Comparison of ENCODE assay signal across 20 cellular contexts in the genomic region with DNA sequence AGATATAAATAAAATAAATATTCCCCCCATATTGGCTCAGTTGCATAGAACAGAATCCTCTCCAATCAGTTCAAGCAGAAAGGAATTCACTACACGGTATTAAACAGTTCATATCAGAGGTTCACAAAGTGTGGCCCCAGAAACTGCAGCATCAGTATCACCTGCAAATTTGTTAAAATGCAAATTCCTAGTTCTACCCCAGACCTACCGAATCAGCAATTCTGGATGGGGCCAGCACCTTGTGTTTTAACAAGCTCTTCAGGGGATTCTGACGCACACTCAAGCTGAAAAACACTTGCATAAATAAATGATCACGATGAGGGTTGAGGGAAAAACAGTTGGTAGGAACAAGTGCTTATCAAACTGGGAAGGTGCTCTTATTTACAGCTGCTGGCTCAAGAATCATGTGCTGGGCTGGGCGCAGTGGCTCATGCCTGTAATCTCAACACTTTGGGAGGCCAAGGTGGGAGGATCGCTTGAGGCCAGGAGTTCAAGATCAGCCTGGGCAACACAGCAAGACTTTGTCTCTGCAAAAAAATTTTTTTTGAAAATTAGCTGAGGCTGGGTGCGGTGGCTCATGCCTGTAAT.
"Had no signal": no experiment of that assay in that cellular context is flagged by ENCODE, and none has a peak within 500 bp of the region (broad histone marks: within the 10 kb centered on the region; RNA-seq: fewer than 3 reads in every experiment).

No MANE protein-coding gene starts in this region.

- H3K9me3 ChIP-seq: heart left ventricle, psoas muscle, spleen, testis, transverse colon had no signal

- H3K27ac Mint-ChIP-seq: endodermal cell; stimulated activated naive CD8-positive, alpha-beta T cell treated with anti-CD3 and anti-CD28 coated beads, Interleukin-15, amount 100 ng/mL, for 72 hours had no signal

- H3K9me3 Mint-ChIP-seq: endodermal cell; naive thymus-derived CD4-positive, alpha-beta T cell; nephron progenitor cell; stimulated activated naive B cell treated with anti-CD40 and anti-IgM and Interleukin-4, amounts not matched to agents 10 μg/mL and 1 μg/mL and 100 μg/mL, for 72 hours; stimulated activated naive CD8-positive, alpha-beta T cell treated with anti-CD3 and anti-CD28 coated beads, Interleukin-15, amount 100 ng/mL, for 72 hours had no signal

- ATAC-seq: foreskin keratinocyte; naive thymus-derived CD4-positive, alpha-beta T cell; sciatic nerve; stimulated activated naive B cell treated with anti-CD40 and anti-IgM and Interleukin-4, amounts not matched to agents 10 μg/mL and 1 μg/mL and 100 μg/mL, for 72 hours; stimulated activated naive CD8-positive, alpha-beta T cell treated with anti-CD3 and anti-CD28 coated beads, Interleukin-15, amount 100 ng/mL, for 72 hours had no signal

- H3K27ac ChIP-seq: coronary artery, foreskin keratinocyte, heart left ventricle, psoas muscle, spleen, testis, transverse colon had no signal

- DNase-seq: effector CD4-positive, alpha-beta T cell; endodermal cell; foreskin keratinocyte; heart left ventricle; hippocampal formation; mesendoderm; naive thymus-derived CD4-positive, alpha-beta T cell; nephron progenitor cell; psoas muscle; retina; spleen; stimulated activated CD4-positive, alpha-beta T cell treated with anti-CD3 and anti-CD28 coated beads, Interleukin-15, amount 100 ng/mL, for 24 hours; stimulated activated CD4-positive, alpha-beta T cell treated with anti-CD3 and anti-CD28 coated beads, Interleukin-1b, Interleukin-23, amount 100 ng/mL, for 48 hours; stimulated activated CD4-positive, alpha-beta T cell treated with anti-CD3 and anti-CD28 coated beads, Interleukin-4, amount 100 ng/mL, for 24 hours; stimulated activated naive B cell treated with anti-CD40 and anti-IgM and Interleukin-4, amounts not matched to agents 10 μg/mL and 1 μg/mL and 100 μg/mL, for 72 hours; stimulated activated naive CD8-positive, alpha-beta T cell treated with anti-CD3 and anti-CD28 coated beads, Interleukin-15, amount 100 ng/mL, for 72 hours; testis; transverse colon had no signal

- H3K36me3 ChIP-seq: transverse colon had no signal

- H3K4me3 ChIP-seq: coronary artery, heart left ventricle, psoas muscle, spleen, testis, transverse colon had no signal

- H3K27me3 ChIP-seq: foreskin keratinocyte, heart left ventricle, spleen, testis, transverse colon had no signal
